Comparison of ENCODE assay signal across 8 cellular contexts in genomic region chr9:76394023-76394895, GRCh38.
A peak's percentile ranks its signal among the peaks of the same experiment; 100 is the strongest.
DNase-seq lines count a peak whose midpoint lies in the region; ATAC-seq and TF ChIP-seq lines count a peak whose summit lies in the region.

TSS of gene RFK (minus strand) at chr9:76394426. CDS start at chr9:76394171, 255 bp downstream.

- peak within 1 kb of the TSS; percentile 91 for H3K9ac ChIP-seq in HUES6 (ENCODE audit: low read length)
- H3K9ac ChIP-seq in OCI-LY1 (ENCODE audit: low read length), result peak within 1 kb of the TSS; percentile 90
- peak within 1 kb of the TSS; percentile 92 for H3K9ac ChIP-seq in mucosa of stomach (ENCODE audit: low read length)

- peak within 1 kb of the TSS; percentile 85 for H3K4me3 ChIP-seq in HUES6 (ENCODE audit: low read depth, low read length)
- H3K4me3 ChIP-seq in OCI-LY1 (ENCODE audit: low read depth, low read length, poor library complexity, severe bottlenecking), result peak within 1 kb of the TSS; percentile 83
- peak within 1 kb of the TSS; percentile 81 for H3K4me3 ChIP-seq in mucosa of stomach (ENCODE audit: low read length)

- H3K27me3 ChIP-seq in HUES6 (ENCODE audit: control insufficient read depth, insufficient read depth, low read length) (no peaks in the 10 kb centered on the region), OCI-LY1 (ENCODE audit: insufficient read depth, low read length) (no peaks in the 10 kb centered on the region), mucosa of stomach (ENCODE audit: control insufficient read depth, insufficient read depth, low read length) (no peaks in the 10 kb centered on the region)

- H3K27ac ChIP-seq in HUES6 (ENCODE audit: low read depth, low read length) (peak within 1 kb of the TSS; percentile 86), OCI-LY1 (ENCODE audit: low read depth, low read length, poor library complexity, severe bottlenecking) (peak within 1 kb of the TSS; percentile 78)

- H3F3A ChIP-seq in OCI-LY1 (ENCODE audit: insufficient read depth, low read length), result no peaks in the 10 kb centered on the region

- peak; percentile 63 for DNase-seq in DMS 273 treated with DMSO at 0.1 percent for 48 hours (lab: John Stamatoyannopoulos, UW)
- peak; percentile 97 for DNase-seq in activated T-cell treated with anti-CD3 and anti-CD28 coated beads, Interleukin-2, amount 50 U/mL, for 1 hour
- DNase-seq in erythroblast (lab: John Stamatoyannopoulos, UW), result peak; percentile 96 to 97
- DNase-seq in stimulated activated CD8-positive, alpha-beta memory T cell treated with anti-CD3 and anti-CD28 coated beads, Interleukin-7, amount 100 ng/mL, for 24 hours (ENCODE audit: low read depth), result peak; percentile 93

- H3K9me3 ChIP-seq in HUES6 (ENCODE audit: control insufficient read depth, insufficient read depth, low read depth, low read length), result no peaks in the 10 kb centered on the region
- H3K9me3 ChIP-seq in OCI-LY1 (ENCODE audit: low read length), result peaks cover 4% of the 10 kb centered on the region; the same call in 1 of the 2 replicates
- no peaks in the 10 kb centered on the region for H3K9me3 ChIP-seq in mucosa of stomach (ENCODE audit: control insufficient read depth, low read length)

- H3K9me2 ChIP-seq in OCI-LY1 (ENCODE audit: low read depth, low read length), result no peaks in the 10 kb centered on the region

- 0 out of 2 replicates have a peak within 1 kb of the TSS, but pooled peaks have one; percentile 50 for H2AFZ ChIP-seq in OCI-LY1 (ENCODE audit: low read length)

- H4K20me1 ChIP-seq in OCI-LY1 (ENCODE audit: insufficient read depth, low read length), result no peaks in the 10 kb centered on the region

- peak within 1 kb of the TSS; percentile 78 for H3K4me2 ChIP-seq in OCI-LY1 (ENCODE audit: low read length)

- TF ChIP-seq POLR2A in erythroblast (IDR thresholded peaks at IDR 0.05; ENCODE audit: low read length), result peak; percentile 91

- H3K79me2 ChIP-seq in OCI-LY1 (ENCODE audit: insufficient read depth, low read length), result peaks cover 18% of the 10 kb centered on the region

- no peaks in the 10 kb centered on the region for H3K4me1 ChIP-seq in HUES6 (ENCODE audit: control insufficient read depth, insufficient read depth, low read length)
- peaks cover 25% of the 10 kb centered on the region for H3K4me1 ChIP-seq in OCI-LY1 (ENCODE audit: insufficient read depth, low read length, severe bottlenecking)
- peaks cover 6% of the 10 kb centered on the region for H3K4me1 ChIP-seq in mucosa of stomach (ENCODE audit: control insufficient read depth, insufficient read depth, low read length)

- ATAC-seq in GM21423 (IDR thresholded peaks at IDR 0.05; ENCODE audit: unreplicated experiment), result peak; percentile 64

- peaks cover 9% of the 10 kb centered on the region; the same call in 1 of the 2 replicates for H3K36me3 ChIP-seq in HUES6 (ENCODE audit: control insufficient read depth, insufficient read depth, low read length)
- peaks cover 29% of the 10 kb centered on the region for H3K36me3 ChIP-seq in OCI-LY1 (ENCODE audit: insufficient read depth, low read length)
- no peaks in the 10 kb centered on the region for H3K36me3 ChIP-seq in mucosa of stomach (ENCODE audit: control insufficient read depth, insufficient read depth, low read length)

- TF ChIP-seq CTCF in OCI-LY1 (IDR thresholded peaks at IDR 0.05; ENCODE audit: low read length), result peak; percentile 65

Comparison
In these comparisons a context has a peak if more than half of its experiments do, and no peak if none do; other contexts are left out.
1. Peak in every context shown above with its lines: DNase-seq, ATAC-seq, H3K4me3 ChIP-seq and H3K27ac ChIP-seq.